ENCODE assay signal across 21 cellular contexts in the genomic region with DNA sequence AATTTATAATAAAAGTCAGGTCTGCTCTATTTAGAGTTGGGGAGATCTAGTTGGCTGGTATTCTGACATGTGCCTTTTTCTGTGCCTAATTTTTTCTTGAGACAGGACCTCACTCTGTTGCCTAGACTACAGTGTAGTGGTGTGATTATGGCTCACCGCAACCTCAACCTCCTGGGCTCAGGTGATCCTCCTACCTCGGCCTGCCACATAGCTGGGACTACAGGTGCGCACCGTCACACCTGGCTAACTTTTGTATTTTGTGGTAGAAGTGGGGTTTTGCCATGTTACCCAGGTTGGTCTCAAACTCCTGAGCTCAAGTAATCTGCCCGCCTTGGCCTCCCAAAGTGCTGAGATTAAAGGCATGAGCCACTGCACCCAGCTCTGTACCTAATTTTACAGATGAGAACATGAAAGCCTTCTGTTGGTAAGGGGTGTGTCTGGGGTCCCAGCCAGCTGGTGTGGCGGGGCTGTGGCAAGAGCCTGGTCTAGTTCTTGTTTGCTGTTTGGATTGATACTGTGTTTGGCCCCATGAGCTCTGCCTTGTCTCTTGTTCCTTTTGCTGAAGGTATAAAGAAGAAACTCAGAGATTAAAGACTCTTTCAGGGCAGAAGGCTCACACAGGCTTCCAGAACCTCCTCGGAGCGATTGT. TPM values are rescaled to one million over a fixed set of nuclear protein-coding genes. Genes with fewer than 3 reads are reported as not detected.
DNase-seq lines count a peak whose midpoint lies in the region; ATAC-seq, FAIRE-seq and TF ChIP-seq lines count a peak whose summit lies in the region.
"Had no signal": no experiment of that assay in that cellular context is flagged by ENCODE, and none has a peak within 500 bp of the region (broad histone marks: within the 10 kb centered on the region; RNA-seq: fewer than 3 reads in every experiment).

No MANE protein-coding gene starts in this region.

- DNase-seq in Calu3, result no peak
- peak; percentile 85 for DNase-seq in NCI-H2107 treated with DMSO at 0.1 percent for 48 hours (lab: John Stamatoyannopoulos, UW; ENCODE audit: unreplicated experiment)
- no peak for DNase-seq in hepatocyte (ENCODE audit: low spot score)
- DNase-seq in omental fat pad (ENCODE audit: low spot score), result no peak
- DNase-seq in osteocyte (ENCODE audit: extremely low spot score, unreplicated experiment), result no peak
- no peak for DNase-seq in HK-2 (ENCODE audit: unreplicated experiment)
- no peak for DNase-seq in RCC 7860 (ENCODE audit: low spot score)
- DNase-seq: activated CD4-positive, alpha-beta T cell treated with anti-CD3 and anti-CD28 coated beads for 1 hour; activated CD8-positive, alpha-beta memory T cell treated with anti-CD3 and anti-CD28 coated beads, Interleukin-2, amount 50 U/mL, for 48 hours; DMS 273 treated with DMSO at 0.1 percent for 48 hours; effector CD4-positive, alpha-beta T cell; KBM-7; midbrain; NCI-H1048; Right ventricle myocardium superior; stimulated activated CD4-positive, alpha-beta T cell treated with anti-CD3 and anti-CD28 coated beads, Interleukin-15, amount 100 ng/mL, for 24 hours had no signal

- H3K4me1 ChIP-seq in hepatocyte (ENCODE audit: insufficient read depth), result peaks cover 25% of the 10 kb centered on the region
- H3K4me1 ChIP-seq: HAP-1 had no signal

- H3K36me3 Mint-ChIP-seq in Calu3 (ENCODE audit: insufficient read depth, unreplicated experiment), result peaks cover 12% of the 10 kb centered on the region
- H3K36me3 Mint-ChIP-seq in osteocyte (ENCODE audit: unreplicated experiment), result peaks cover 5% of the 10 kb centered on the region
- H3K36me3 Mint-ChIP-seq: activated naive CD4-positive, alpha-beta T cell treated with anti-CD3 and anti-CD28 coated beads, Interleukin-2, amount 50 U/mL, for 24 hours had no signal

- no peaks in the 10 kb centered on the region for H3K36me3 ChIP-seq in hepatocyte (replicated peaks; ENCODE audit: insufficient read depth, low read depth)
- H3K36me3 ChIP-seq: HAP-1 had no signal

- peak; percentile 17 for ATAC-seq in omental fat pad (ENCODE audit: low FRiP score)
- no peak for ATAC-seq in HG02981 (IDR thresholded peaks at IDR 0.05; ENCODE audit: unreplicated experiment)

- BruUV-seq in Calu3 (replicated peaks; lab: Mats Ljungman, UMichigan), result no TSS peak

- H3K4me2 ChIP-seq in hepatocyte, result peak overlapping the region; percentile 32

- no peaks in the 10 kb centered on the region for H3K27me3 Mint-ChIP-seq in Calu3 (ENCODE audit: unreplicated experiment)
- H3K27me3 Mint-ChIP-seq in osteocyte (ENCODE audit: unreplicated experiment), result no peaks in the 10 kb centered on the region
- H3K27me3 Mint-ChIP-seq: activated naive CD4-positive, alpha-beta T cell treated with anti-CD3 and anti-CD28 coated beads, Interleukin-2, amount 50 U/mL, for 24 hours had no signal

- TF ChIP-seq CTCF in Calu3 (IDR thresholded peaks at IDR 0.05; ENCODE audit: unreplicated experiment) (no peak), hepatocyte (IDR thresholded peaks at IDR 0.05; ENCODE audit: poor library complexity) (no peak), omental fat pad (IDR thresholded peaks at IDR 0.05) (no peak), osteocyte (IDR thresholded peaks at IDR 0.05) (no peak)

- H3K4me3 ChIP-seq in hepatocyte, result no peak overlapping the region
- H3K4me3 ChIP-seq: HAP-1 had no signal

- H3K4me1 Mint-ChIP-seq in Calu3 (ENCODE audit: low read depth, unreplicated experiment), result peaks cover 19% of the 10 kb centered on the region
- no peaks in the 10 kb centered on the region for H3K4me1 Mint-ChIP-seq in osteocyte (ENCODE audit: unreplicated experiment)

- H3K9me3 Mint-ChIP-seq in Calu3 (ENCODE audit: low read depth, unreplicated experiment) (no peaks in the 10 kb centered on the region), osteocyte (ENCODE audit: unreplicated experiment) (peaks cover 4% of the 10 kb centered on the region)
- H3K9me3 Mint-ChIP-seq: activated naive CD4-positive, alpha-beta T cell treated with anti-CD3 and anti-CD28 coated beads, Interleukin-2, amount 50 U/mL, for 24 hours; T-helper 2 cell treated with Interferon-gamma antibody and Interleukin-4, amounts not matched to agents 5 μg/mL and 100 μg/mL, for 36 hours had no signal

- 85% methylated on average over 8 of the region's 8 CpGs for WGBS in hepatocyte (ENCODE audit: low lambda C conversion rate, missing lambda C conversion rate)

- intact Hi-C loops in Calu3 (cut with micrococcal nuclease; ENCODE audit: unreplicated experiment), result no loop called here

- no peaks in the 10 kb centered on the region for H3K9me3 ChIP-seq in hepatocyte (ENCODE audit: low read depth)
- H3K9me3 ChIP-seq: HAP-1 had no signal

- no peak overlapping the region for H2AFZ ChIP-seq in hepatocyte

- H3K27ac Mint-ChIP-seq in Calu3 (ENCODE audit: unreplicated experiment) (peak overlapping the region; percentile 87), osteocyte (ENCODE audit: unreplicated experiment) (no peak overlapping the region)
- H3K27ac Mint-ChIP-seq: activated naive CD4-positive, alpha-beta T cell treated with anti-CD3 and anti-CD28 coated beads, Interleukin-2, amount 50 U/mL, for 24 hours; T-helper 2 cell treated with Interferon-gamma antibody and Interleukin-4, amounts not matched to agents 5 μg/mL and 100 μg/mL, for 36 hours had no signal

- FAIRE-seq in RCC 7860 (lab: Jason Lieb, UNC), result no peak
- FAIRE-seq: bronchial epithelial cell had no signal

- no peaks in the 10 kb centered on the region for H4K20me1 ChIP-seq in hepatocyte (ENCODE audit: insufficient read depth, poor library complexity, severe bottlenecking)

- H3K9me2 ChIP-seq in hepatocyte (replicated peaks; ENCODE audit: insufficient read depth), result no peaks in the 10 kb centered on the region

- peaks cover 85% of the 10 kb centered on the region for H3K79me2 ChIP-seq in hepatocyte

- peak overlapping the region; percentile 94 for H3K27ac ChIP-seq in hepatocyte

- H3K4me3 Mint-ChIP-seq in Calu3 (ENCODE audit: low read depth, unreplicated experiment) (no peak overlapping the region), osteocyte (ENCODE audit: unreplicated experiment) (no peak overlapping the region)
- H3K4me3 Mint-ChIP-seq: activated naive CD4-positive, alpha-beta T cell treated with anti-CD3 and anti-CD28 coated beads, Interleukin-2, amount 50 U/mL, for 24 hours; T-helper 2 cell treated with Interferon-gamma antibody and Interleukin-4, amounts not matched to agents 5 μg/mL and 100 μg/mL, for 36 hours had no signal

- no peaks in the 10 kb centered on the region for H3K27me3 ChIP-seq in hepatocyte

- CTCF ChIA-PET in Calu3 (lab: Charles Lee), result interaction anchor here (1.2 kb wide), 1 partner anchor 11 kb away, joined by 4 read pairs; no protein-coding TSS in a partner anchor

RNA-seq across cellular contexts. Expression of a gene that starts 31.4 kb away (rescaled TPM):
- total RNA-seq in Calu3 (2022) (65.8 and 83.1 TPM in 2 replicates), hepatocyte (102 and 106 TPM in 2 replicates), omental fat pad (100 to 1,000 TPM; 105 to 243 (median 150) TPM), osteocyte (62.1 and 74.0 TPM in 2 replicates)
- polyA plus RNA-seq in hepatocyte, result 212 and 220 TPM in 2 replicates

RNA-seq across cellular contexts. Expression of a gene that starts 48.1 kb away (rescaled TPM):
- total RNA-seq in Calu3 (2022), result 19.3 and 30.8 TPM in 2 replicates
- 40.6 and 50.7 TPM in 2 replicates for total RNA-seq in hepatocyte
- 91.1 and 99.5 TPM in 2 replicates for polyA plus RNA-seq in hepatocyte
- 100 to 1,000 TPM in 1 of 4 donors, 10 to 100 TPM in 3; 34.9 to 104 (median 51.5) TPM for total RNA-seq in omental fat pad
- 36.3 and 37.6 TPM in 2 replicates for total RNA-seq in osteocyte
